Comparison of ENCODE assay signal across 14 cellular contexts in genomic region chr21:38921511-38922215, GRCh38.
DNase-seq lines count a peak whose midpoint lies in the region; ATAC-seq, FAIRE-seq and TF ChIP-seq lines count a peak whose summit lies in the region.
"Had no signal": no experiment of that assay in that cellular context is flagged by ENCODE, and none has a peak within 500 bp of the region (broad histone marks: within the 10 kb centered on the region; RNA-seq: fewer than 3 reads in every experiment).

No MANE protein-coding gene starts in this region.

- no TSS peak for BruUV-seq in K562 (replicated peaks; lab: Mats Ljungman, UMichigan)

- peaks cover 16% of the 10 kb centered on the region for H3K36me3 Mint-ChIP-seq in HFFc6 (ENCODE audit: low read depth)

- TF ChIP-seq POLR2A in K562 (conservative IDR thresholded peaks at IDR 0.05) (no peak), stomach (IDR thresholded peaks at IDR 0.05) (no peak)

- DNase-seq in HFFc6 (no peak), K562 (ENCODE audit: extremely low read depth in 1 of 4, low spot score in 3 of 4) (no peak), kidney tubule cell (ENCODE audit: low spot score) (peak; percentile 70), stomach (no peak), WERI-Rb-1 (no peak), T-helper 1 cell (no peak), AG08396 (ENCODE audit: low spot score) (no peak), SKM-1 treated with dmso at 0.1 percent for 144 hours (lab: John Stamatoyannopoulos, UW; ENCODE audit: unreplicated experiment) (no peak)
- DNase-seq: activated T-cell treated with anti-CD3 and anti-CD28 coated beads for 4 hours, anterior cingulate cortex, GF-D8, NCI-H510A, SJCRH30 had no signal

- H2AFZ ChIP-seq in K562 (ENCODE audit: low read depth, low read length), result no peak overlapping the region

- H3K4me3 ChIP-seq in K562 (no peak overlapping the region), stomach (no peak overlapping the region), WERI-Rb-1 (ENCODE audit: low read depth, low read length) (no peak overlapping the region)
- H3K4me3 ChIP-seq: SJCRH30 had no signal

- FAIRE-seq in K562 (lab: Jason Lieb, UNC), result no peak

- TF ChIP-seq EP300 in K562 (IDR thresholded peaks at IDR 0.05; ENCODE audit: low read length) (no peak), stomach (IDR thresholded peaks at IDR 0.05) (no peak)

- no peaks in the 10 kb centered on the region for H3K79me2 ChIP-seq in K562 (ENCODE audit: control insufficient read depth, insufficient read depth, low read length)

- WGBS in K562 (ENCODE audit: insufficient coverage, low coverage, missing lambda C conversion rate), result 2% methylated on average over 5 of the region's 5 CpGs
- 31 to 40% (median 37%) methylated on average over 5 of the region's 5 CpGs for WGBS in stomach, 5 donors

- H3K36me3 ChIP-seq in K562 (ENCODE audit: control insufficient read depth, insufficient read depth, low read length) (no peaks in the 10 kb centered on the region), stomach (no peaks in the 10 kb centered on the region), WERI-Rb-1 (no peaks in the 10 kb centered on the region)
- H3K36me3 ChIP-seq: SJCRH30 had no signal

- peaks cover 17 to 30% of the 10 kb centered on the region in 2 experiments for H3K27me3 ChIP-seq in K562 (ENCODE audit: control insufficient read depth in 2 of 2, insufficient read depth in 2 of 2, low read length in 2 of 2)
- H3K27me3 ChIP-seq in stomach, result no peaks in the 10 kb centered on the region
- no peaks in the 10 kb centered on the region for H3K27me3 ChIP-seq in WERI-Rb-1 (ENCODE audit: insufficient read depth, low read depth, severe bottlenecking)
- H3K27me3 ChIP-seq: SJCRH30 had no signal

- H3K27ac Mint-ChIP-seq in HFFc6, result peak overlapping the region; percentile 91

- H4K20me1 ChIP-seq in K562 (replicated peaks; ENCODE audit: control insufficient read depth, insufficient read depth, low read length), result no peaks in the 10 kb centered on the region

- H3K9ac ChIP-seq in K562 (ENCODE audit: insufficient read depth in 1 of 2, low read depth in 2 of 2, low read length in 2 of 2), result no peak overlapping the region

- no peaks in the 10 kb centered on the region for H3K9me3 ChIP-seq in K562 (replicated peaks; ENCODE audit: control insufficient read depth, insufficient read depth, low read depth, low read length)
- no peaks in the 10 kb centered on the region for H3K9me3 ChIP-seq in stomach
- H3K9me3 ChIP-seq in WERI-Rb-1 (ENCODE audit: severe bottlenecking), result peaks cover 3% of the 10 kb centered on the region
- H3K9me3 ChIP-seq: SJCRH30 had no signal

- intact Hi-C loops in K562 (cut with micrococcal nuclease) (loop anchor here (10.0 kb wide), 1 partner anchor 203 kb away; no protein-coding TSS in a partner anchor), stomach (cut with DNase I; ENCODE audit: low total_unique reads) (no loop called here)

- H3K4me1 ChIP-seq in K562 (replicated peaks in 1 of 2; ENCODE audit: control insufficient read depth in 2 of 2, insufficient read depth in 2 of 2, low read length in 2 of 2) (no peaks in the 10 kb centered on the region), stomach (peaks cover 6 to 50% (median 37%) of the 10 kb centered on the region in 4 donors)
- H3K4me1 ChIP-seq: SJCRH30 had no signal

- peaks cover 67% of the 10 kb centered on the region for H3K4me1 Mint-ChIP-seq in HFFc6 (ENCODE audit: low read depth)

- H3K9me1 ChIP-seq in K562 (ENCODE audit: control insufficient read depth, insufficient read depth, low read length), result no peaks in the 10 kb centered on the region

- CTCF ChIA-PET in K562 (lab: Yijun Ruan, JAX; ENCODE audit: low intra/inter-chr PET ratio), result no interaction called here

- peak overlapping the region; percentile 87; the same call in 1 of the 2 replicates for H3K4me3 Mint-ChIP-seq in HFFc6

- no peaks in the 10 kb centered on the region; the same call in none of the 2 replicates for H3K27me3 Mint-ChIP-seq in HFFc6 (ENCODE audit: insufficient read depth)

- no peak for TF ChIP-seq CTCF in HFFc6 (IDR thresholded peaks at IDR 0.05)
- TF ChIP-seq CTCF in K562 (IDR thresholded peaks at IDR 0.05 in 2 of 3, conservative IDR thresholded peaks at IDR 0.05 in 1 of 3; ENCODE audit: insufficient read depth in 2 of 3, low read depth in 1 of 3, low read length in 3 of 3), result no peak
- TF ChIP-seq CTCF in stomach (IDR thresholded peaks at IDR 0.05), result no peak
- no peak for TF ChIP-seq CTCF in WERI-Rb-1 (IDR thresholded peaks at IDR 0.05; ENCODE audit: low read depth, low read length)

- POLR2A ChIA-PET in K562 (lab: Yijun Ruan, JAX), result no interaction called here

- in situ Hi-C loops in K562 (cut with MboI), result no loop called here

- ATAC-seq in K562, result no peak

- no peak overlapping the region for H3K27ac ChIP-seq in K562 (ENCODE audit: extremely low read depth, low read depth, low read length)
- H3K27ac ChIP-seq in stomach, result peak overlapping the region in 4 of 5 donors; percentile 32 to 94 (median 70)
- H3K27ac ChIP-seq in WERI-Rb-1, result no peak overlapping the region
- H3K27ac ChIP-seq: C4-2B, SJCRH30 had no signal

- H3K9me3 Mint-ChIP-seq in HFFc6, result peaks cover 3% of the 10 kb centered on the region; the same call in 1 of the 2 replicates

- no peak overlapping the region for H3K4me2 ChIP-seq in K562 (ENCODE audit: insufficient read depth, low read length)

- TF ChIP-seq RAD21 in K562 (CRISPR knock-in tag; conservative IDR thresholded peaks at IDR 0.05 in 1 of 2, IDR thresholded peaks at IDR 0.05 in 1 of 2), result no peak

TF ChIP-seq in K562, 482 proteins besides CTCF, POLR2A, EP300 and RAD21:
- TF ChIP-seq ZNF146 (CRISPR knock-in tag; IDR thresholded peaks at IDR 0.05; ENCODE audit: unreplicated experiment), result peak; percentile 60
- peak; percentile 92 for TF ChIP-seq ZNF3 (CRISPR knock-in tag; IDR thresholded peaks at IDR 0.05)
- TF ChIP-seq SAFB2 (IDR thresholded peaks at IDR 0.05; ENCODE audit: borderline replicate concordance, low read depth, low read length, severe bottlenecking), result no peak
- TF ChIP-seq RBM25 (IDR thresholded peaks at IDR 0.05; ENCODE audit: low read depth, low read length, severe bottlenecking), result peak; percentile 84
- TF ChIP-seq ZSCAN32 (CRISPR knock-in tag; IDR thresholded peaks at IDR 0.05), result no peak
- TF ChIP-seq ZNF644 (tag; IDR thresholded peaks at IDR 0.05; ENCODE audit: low read depth), result no peak

Comparison
In these comparisons a context has a peak if more than half of its experiments do, and no peak if none do; other contexts are left out.
1. H3K27ac ChIP-seq: peak in stomach (4 of 5); none in K562 (single experiment) and WERI-Rb-1 (single experiment).